Comparison of ENCODE assay signal across 1 cellular context in the genomic region with DNA sequence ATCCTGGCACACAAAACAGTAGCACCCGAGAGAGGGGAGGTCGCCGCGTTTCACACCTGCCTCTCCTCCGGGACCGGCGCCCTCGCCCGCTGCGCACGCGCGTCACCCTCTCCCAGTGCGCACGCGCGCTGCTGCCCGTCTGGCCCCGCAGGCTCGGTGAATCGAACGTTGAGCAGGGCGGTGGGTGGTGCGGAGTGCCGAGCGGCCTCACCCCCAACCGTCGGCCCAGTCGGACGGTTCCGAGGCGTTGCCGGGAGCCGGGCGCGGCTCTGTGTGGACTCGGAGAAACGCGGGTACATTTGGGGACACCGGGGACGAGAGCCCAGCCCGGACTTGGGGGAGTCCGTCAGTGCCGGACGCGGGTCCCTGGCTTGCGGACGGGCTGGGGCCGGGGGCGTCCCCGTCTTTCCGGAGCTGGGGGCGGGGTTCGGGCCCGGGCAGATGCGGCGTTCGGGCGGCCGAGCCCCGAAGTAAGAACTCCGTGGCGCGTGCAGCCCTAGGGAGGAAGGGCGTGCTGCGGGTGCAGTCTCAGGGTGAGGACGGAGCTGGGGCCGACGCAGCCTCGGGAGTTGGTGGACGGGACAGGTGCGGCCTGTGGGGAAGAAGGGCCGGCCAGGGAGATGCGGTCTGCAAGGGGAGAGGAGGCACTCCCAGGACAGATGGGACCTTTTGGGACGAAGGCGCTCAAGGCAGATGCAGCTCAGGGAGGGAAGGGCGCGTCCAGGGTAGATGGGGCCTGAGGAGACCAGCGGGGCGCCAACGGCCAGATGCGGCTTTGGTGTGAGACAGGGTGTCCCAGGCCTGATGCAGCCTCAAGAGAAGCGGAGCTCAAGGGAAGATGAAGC.
TF ChIP-seq lines count a peak whose summit lies in the region.

A gene with protein sequence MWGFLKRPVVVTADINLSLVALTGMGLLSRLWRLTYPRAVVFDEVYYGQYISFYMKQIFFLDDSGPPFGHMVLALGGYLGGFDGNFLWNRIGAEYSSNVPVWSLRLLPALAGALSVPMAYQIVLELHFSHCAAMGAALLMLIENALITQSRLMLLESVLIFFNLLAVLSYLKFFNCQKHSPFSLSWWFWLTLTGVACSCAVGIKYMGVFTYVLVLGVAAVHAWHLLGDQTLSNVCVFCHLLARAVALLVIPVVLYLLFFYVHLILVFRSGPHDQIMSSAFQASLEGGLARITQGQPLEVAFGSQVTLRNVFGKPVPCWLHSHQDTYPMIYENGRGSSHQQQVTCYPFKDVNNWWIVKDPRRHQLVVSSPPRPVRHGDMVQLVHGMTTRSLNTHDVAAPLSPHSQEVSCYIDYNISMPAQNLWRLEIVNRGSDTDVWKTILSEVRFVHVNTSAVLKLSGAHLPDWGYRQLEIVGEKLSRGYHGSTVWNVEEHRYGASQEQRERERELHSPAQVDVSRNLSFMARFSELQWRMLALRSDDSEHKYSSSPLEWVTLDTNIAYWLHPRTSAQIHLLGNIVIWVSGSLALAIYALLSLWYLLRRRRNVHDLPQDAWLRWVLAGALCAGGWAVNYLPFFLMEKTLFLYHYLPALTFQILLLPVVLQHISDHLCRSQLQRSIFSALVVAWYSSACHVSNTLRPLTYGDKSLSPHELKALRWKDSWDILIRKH (plus strand): TSS at position 138 of the 845 bp plus-strand sequence. CDS start 1,301 bp downstream, outside the sequence.

TF ChIP-seq in K562, 482 proteins besides CTCF, POLR2A, EP300 and RAD21 (continued from another document and continues in another):
- TF ChIP-seq BMI1 (IDR thresholded peaks at IDR 0.05; ENCODE audit: low read length) (no peak), DIDO1 (tag; IDR thresholded peaks at IDR 0.05; ENCODE audit: low read depth) (no peak; the same call in 1 of the 2 replicates), ZNF121 (CRISPR knock-in tag; conservative IDR thresholded peaks at IDR 0.05) (no peak), TCF7 (IDR thresholded peaks at IDR 0.05; ENCODE audit: borderline replicate concordance) (no peak), MYC (IDR thresholded peaks at IDR 0.05; ENCODE audit: low read depth, low read length) (peak; percentile 47), MYC (CRISPR knock-in tag; IDR thresholded peaks at IDR 0.05; ENCODE audit: borderline replicate concordance, low read depth) (no peak), TGIF2 (CRISPR knock-in tag; IDR thresholded peaks at IDR 0.05) (peak; percentile 54; the same call in 1 of the 2 replicates), HLTF (IDR thresholded peaks at IDR 0.05) (no peak), POLR2G (IDR thresholded peaks at IDR 0.05; ENCODE audit: low read depth, low read length) (peak; percentile 85), GABPB1 (CRISPR knock-in tag; IDR thresholded peaks at IDR 0.05) (peak; percentile 75), ZC3H11A (IDR thresholded peaks at IDR 0.05; ENCODE audit: low read depth, low read length) (no peak), MCM7 (IDR thresholded peaks at IDR 0.05) (no peak), PURB (CRISPR knock-in tag; IDR thresholded peaks at IDR 0.05; ENCODE audit: low read depth) (no peak), ZFPM2 (CRISPR knock-in tag; IDR thresholded peaks at IDR 0.05) (no peak), ARID1B (IDR thresholded peaks at IDR 0.05) (0 out of 2 replicates have a peak, but pooled peaks have one; percentile 9), ZFP1 (CRISPR knock-in tag; IDR thresholded peaks at IDR 0.05) (no peak), TSC22D4 (tag; IDR thresholded peaks at IDR 0.05) (no peak), DPF2 (IDR thresholded peaks at IDR 0.05) (no peak), HNRNPUL1 (IDR thresholded peaks at IDR 0.05; ENCODE audit: low read length) (no peak), HIVEP1 (CRISPR knock-in tag; IDR thresholded peaks at IDR 0.05) (no peak), SMARCA4 (IDR thresholded peaks at IDR 0.05) (no peak), PHB (CRISPR knock-in tag; IDR thresholded peaks at IDR 0.05) (no peak)
- TF ChIP-seq, protein P1, sequence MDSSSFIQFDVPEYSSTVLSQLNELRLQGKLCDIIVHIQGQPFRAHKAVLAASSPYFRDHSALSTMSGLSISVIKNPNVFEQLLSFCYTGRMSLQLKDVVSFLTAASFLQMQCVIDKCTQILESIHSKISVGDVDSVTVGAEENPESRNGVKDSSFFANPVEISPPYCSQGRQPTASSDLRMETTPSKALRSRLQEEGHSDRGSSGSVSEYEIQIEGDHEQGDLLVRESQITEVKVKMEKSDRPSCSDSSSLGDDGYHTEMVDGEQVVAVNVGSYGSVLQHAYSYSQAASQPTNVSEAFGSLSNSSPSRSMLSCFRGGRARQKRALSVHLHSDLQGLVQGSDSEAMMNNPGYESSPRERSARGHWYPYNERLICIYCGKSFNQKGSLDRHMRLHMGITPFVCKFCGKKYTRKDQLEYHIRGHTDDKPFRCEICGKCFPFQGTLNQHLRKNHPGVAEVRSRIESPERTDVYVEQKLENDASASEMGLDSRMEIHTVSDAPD (CRISPR knock-in tag; IDR thresholded peaks at IDR 0.05): no peak
- TF ChIP-seq, protein P2, sequence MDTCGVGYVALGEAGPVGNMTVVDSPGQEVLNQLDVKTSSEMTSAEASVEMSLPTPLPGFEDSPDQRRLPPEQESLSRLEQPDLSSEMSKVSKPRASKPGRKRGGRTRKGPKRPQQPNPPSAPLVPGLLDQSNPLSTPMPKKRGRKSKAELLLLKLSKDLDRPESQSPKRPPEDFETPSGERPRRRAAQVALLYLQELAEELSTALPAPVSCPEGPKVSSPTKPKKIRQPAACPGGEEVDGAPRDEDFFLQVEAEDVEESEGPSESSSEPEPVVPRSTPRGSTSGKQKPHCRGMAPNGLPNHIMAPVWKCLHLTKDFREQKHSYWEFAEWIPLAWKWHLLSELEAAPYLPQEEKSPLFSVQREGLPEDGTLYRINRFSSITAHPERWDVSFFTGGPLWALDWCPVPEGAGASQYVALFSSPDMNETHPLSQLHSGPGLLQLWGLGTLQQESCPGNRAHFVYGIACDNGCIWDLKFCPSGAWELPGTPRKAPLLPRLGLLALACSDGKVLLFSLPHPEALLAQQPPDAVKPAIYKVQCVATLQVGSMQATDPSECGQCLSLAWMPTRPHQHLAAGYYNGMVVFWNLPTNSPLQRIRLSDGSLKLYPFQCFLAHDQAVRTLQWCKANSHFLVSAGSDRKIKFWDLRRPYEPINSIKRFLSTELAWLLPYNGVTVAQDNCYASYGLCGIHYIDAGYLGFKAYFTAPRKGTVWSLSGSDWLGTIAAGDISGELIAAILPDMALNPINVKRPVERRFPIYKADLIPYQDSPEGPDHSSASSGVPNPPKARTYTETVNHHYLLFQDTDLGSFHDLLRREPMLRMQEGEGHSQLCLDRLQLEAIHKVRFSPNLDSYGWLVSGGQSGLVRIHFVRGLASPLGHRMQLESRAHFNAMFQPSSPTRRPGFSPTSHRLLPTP (IDR thresholded peaks at IDR 0.05; ENCODE audit: borderline replicate concordance, extremely low read depth, insufficient read length): no peak
- TF ChIP-seq, protein P3, sequence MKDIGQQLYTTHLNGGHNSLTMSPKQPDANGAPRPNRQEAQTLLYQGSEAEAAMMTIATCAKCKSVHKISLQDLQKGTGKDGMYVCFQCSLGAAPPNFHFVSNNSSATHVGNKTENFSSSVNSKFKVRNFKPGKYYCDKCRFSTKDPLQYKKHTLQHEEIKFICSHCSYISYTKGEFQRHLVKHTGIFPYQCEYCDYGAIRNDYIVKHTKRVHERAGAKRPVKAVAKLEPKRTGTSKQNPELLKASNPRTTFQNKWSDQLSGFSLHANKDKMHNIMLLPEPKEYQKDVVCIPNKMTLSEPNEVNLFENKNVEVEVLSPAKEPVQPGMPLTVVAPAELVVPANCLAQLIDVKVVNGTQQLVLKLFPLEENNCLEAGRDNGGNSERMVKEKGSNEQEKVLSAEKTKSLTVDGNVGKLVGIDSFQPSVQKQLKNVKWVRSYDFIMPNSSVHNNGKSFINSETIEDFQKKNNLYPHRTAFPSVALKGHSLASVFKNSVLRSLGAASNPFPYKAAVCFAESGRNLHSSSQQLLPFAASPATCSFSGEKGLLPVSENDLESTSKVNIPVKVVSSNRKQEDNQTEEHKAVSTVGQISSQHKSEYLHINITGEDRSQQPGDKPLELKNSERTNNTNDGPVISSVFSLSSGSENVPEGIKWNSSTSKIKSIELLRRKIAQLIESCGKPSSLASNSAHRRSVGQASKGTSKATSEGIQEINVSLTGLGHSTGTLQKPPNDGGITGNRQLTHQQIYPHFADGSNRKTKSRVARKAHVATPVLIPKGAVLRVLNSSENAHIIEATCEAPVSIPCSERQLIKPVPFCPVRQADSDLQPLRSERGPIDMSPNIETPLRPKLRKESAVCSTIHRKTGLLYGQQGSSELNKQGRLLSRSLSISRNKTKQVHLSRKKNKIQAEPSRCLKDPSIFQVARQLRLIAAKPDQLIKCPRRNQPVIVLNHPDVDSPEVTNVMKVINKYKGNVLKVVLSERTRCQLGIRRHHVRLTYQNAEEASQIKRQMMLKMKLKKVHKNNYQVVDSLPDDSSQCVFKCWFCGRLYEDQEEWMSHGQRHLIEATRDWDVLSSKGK (CRISPR knock-in tag; IDR thresholded peaks at IDR 0.05): no peak
- TF ChIP-seq, protein P4, sequence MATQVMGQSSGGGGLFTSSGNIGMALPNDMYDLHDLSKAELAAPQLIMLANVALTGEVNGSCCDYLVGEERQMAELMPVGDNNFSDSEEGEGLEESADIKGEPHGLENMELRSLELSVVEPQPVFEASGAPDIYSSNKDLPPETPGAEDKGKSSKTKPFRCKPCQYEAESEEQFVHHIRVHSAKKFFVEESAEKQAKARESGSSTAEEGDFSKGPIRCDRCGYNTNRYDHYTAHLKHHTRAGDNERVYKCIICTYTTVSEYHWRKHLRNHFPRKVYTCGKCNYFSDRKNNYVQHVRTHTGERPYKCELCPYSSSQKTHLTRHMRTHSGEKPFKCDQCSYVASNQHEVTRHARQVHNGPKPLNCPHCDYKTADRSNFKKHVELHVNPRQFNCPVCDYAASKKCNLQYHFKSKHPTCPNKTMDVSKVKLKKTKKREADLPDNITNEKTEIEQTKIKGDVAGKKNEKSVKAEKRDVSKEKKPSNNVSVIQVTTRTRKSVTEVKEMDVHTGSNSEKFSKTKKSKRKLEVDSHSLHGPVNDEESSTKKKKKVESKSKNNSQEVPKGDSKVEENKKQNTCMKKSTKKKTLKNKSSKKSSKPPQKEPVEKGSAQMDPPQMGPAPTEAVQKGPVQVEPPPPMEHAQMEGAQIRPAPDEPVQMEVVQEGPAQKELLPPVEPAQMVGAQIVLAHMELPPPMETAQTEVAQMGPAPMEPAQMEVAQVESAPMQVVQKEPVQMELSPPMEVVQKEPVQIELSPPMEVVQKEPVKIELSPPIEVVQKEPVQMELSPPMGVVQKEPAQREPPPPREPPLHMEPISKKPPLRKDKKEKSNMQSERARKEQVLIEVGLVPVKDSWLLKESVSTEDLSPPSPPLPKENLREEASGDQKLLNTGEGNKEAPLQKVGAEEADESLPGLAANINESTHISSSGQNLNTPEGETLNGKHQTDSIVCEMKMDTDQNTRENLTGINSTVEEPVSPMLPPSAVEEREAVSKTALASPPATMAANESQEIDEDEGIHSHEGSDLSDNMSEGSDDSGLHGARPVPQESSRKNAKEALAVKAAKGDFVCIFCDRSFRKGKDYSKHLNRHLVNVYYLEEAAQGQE (CRISPR knock-in tag; IDR thresholded peaks at IDR 0.05; ENCODE audit: low read depth): no peak
- TF ChIP-seq, protein P5, sequence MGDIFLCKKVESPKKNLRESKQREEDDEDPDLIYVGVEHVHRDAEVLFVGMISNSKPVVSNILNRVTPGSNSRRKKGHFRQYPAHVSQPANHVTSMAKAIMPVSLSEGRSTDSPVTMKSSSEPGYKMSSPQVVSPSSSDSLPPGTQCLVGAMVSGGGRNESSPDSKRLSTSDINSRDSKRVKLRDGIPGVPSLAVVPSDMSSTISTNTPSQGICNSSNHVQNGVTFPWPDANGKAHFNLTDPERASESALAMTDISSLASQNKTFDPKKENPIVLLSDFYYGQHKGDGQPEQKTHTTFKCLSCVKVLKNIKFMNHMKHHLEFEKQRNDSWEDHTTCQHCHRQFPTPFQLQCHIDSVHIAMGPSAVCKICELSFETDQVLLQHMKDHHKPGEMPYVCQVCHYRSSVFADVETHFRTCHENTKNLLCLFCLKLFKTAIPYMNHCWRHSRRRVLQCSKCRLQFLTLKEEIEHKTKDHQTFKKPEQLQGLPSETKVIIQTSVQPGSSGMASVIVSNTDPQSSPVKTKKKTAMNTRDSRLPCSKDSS (IDR thresholded peaks at IDR 0.05; ENCODE audit: low read depth, partially characterized antibody): no peak
- TF ChIP-seq, protein P6, sequence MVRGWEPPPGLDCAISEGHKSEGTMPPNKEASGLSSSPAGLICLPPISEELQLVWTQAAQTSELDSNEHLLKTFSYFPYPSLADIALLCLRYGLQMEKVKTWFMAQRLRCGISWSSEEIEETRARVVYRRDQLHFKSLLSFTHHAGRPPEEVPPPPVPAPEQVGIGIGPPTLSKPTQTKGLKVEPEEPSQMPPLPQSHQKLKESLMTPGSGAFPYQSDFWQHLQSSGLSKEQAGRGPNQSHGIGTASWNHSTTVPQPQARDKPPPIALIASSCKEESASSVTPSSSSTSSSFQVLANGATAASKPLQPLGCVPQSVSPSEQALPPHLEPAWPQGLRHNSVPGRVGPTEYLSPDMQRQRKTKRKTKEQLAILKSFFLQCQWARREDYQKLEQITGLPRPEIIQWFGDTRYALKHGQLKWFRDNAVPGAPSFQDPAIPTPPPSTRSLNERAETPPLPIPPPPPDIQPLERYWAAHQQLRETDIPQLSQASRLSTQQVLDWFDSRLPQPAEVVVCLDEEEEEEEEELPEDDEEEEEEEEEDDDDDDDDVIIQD (CRISPR knock-in tag; IDR thresholded peaks at IDR 0.05): no peak
